Comparison of ENCODE assay signal across 25 cellular contexts in genomic region chr4:140931904-140932303, GRCh38.
DNase-seq lines count a peak whose midpoint lies in the region; ATAC-seq, FAIRE-seq and TF ChIP-seq lines count a peak whose summit lies in the region.
"Had no signal": no experiment of that assay in that cellular context is flagged by ENCODE, and none has a peak within 500 bp of the region (broad histone marks: within the 10 kb centered on the region; RNA-seq: fewer than 3 reads in every experiment).

No MANE protein-coding gene starts in this region.

- H3K4me1 ChIP-seq in A549 (peaks cover 17% of the 10 kb centered on the region; the same call in 2 of the 3 replicates), PC-3 (ENCODE audit: insufficient read depth, low read length) (peaks cover 4% of the 10 kb centered on the region; the same call in 1 of the 2 replicates)
- H3K4me1 ChIP-seq: Peyer's patch had no signal

- TF ChIP-seq CTCF in A549 (IDR thresholded peaks at IDR 0.05): no peak
- TF ChIP-seq CTCF in PC-3 (conservative IDR thresholded peaks at IDR 0.05; ENCODE audit: low read depth, low read length): no peak
- no peak for TF ChIP-seq CTCF in nephron progenitor cell (IDR thresholded peaks at IDR 0.05)
- TF ChIP-seq CTCF in glutamatergic neuron (IDR thresholded peaks at IDR 0.05; ENCODE audit: partially characterized antibody, unreplicated experiment): no peak

- no peak for FAIRE-seq in A549 (lab: Jason Lieb, UNC)
- FAIRE-seq: GM12892, H1, HTR-8/SVneo had no signal

- H3K36me3 Mint-ChIP-seq in nephron progenitor cell (ENCODE audit: low read depth) (no peaks in the 10 kb centered on the region), glutamatergic neuron (ENCODE audit: unreplicated experiment) (no peaks in the 10 kb centered on the region)
- H3K36me3 Mint-ChIP-seq: CD4-positive, alpha-beta memory T cell had no signal

- H3K27ac Mint-ChIP-seq in nephron progenitor cell (peak overlapping the region; percentile 72), glutamatergic neuron (ENCODE audit: unreplicated experiment) (no peak overlapping the region)
- H3K27ac Mint-ChIP-seq: CD4-positive, alpha-beta memory T cell had no signal

- DNase-seq in A549 (ENCODE audit: low read depth in 1 of 2, low spot score in 1 of 2) (no peak), Daoy (ENCODE audit: low read depth) (peak; percentile 15), PC-3 (peak; percentile 16), nephron progenitor cell (no peak), glutamatergic neuron (no peak), occipital lobe (lab: John Stamatoyannopoulos, UW) (no peak), Kasumi-1 (lab: John Stamatoyannopoulos, UW) (no peak)
- DNase-seq: CD4-positive, alpha-beta memory T cell; COR-L47; DMS79 treated with DMSO at 0.1 percent for 48 hours; HCEC 1CT; KG1; NCI-H1092; NCI-H1417 treated with DMSO at 0.1 percent for 48 hours; NCI-H1694 treated with DMSO at 0.1 percent for 48 hours; NCI-H2081; NCI-H2171 treated with DMSO at 0.1 percent for 48 hours; NCI-H345; NCI-H524; NCI-H82; Peyer's patch; SHP77 treated with DMSO at 0.1 percent for 48 hours had no signal

- H4K20me1 ChIP-seq in PC-3 (ENCODE audit: low read length): no peaks in the 10 kb centered on the region

- no peaks in the 10 kb centered on the region for H3K9me3 ChIP-seq in A549
- H3K9me3 ChIP-seq in PC-3 (ENCODE audit: low read length): no peaks in the 10 kb centered on the region
- H3K9me3 ChIP-seq: Peyer's patch had no signal

- H3K27ac ChIP-seq in A549: no peak overlapping the region
- H3K27ac ChIP-seq in PC-3 (ENCODE audit: low read length): no peak overlapping the region
- H3K27ac ChIP-seq: Peyer's patch had no signal

- H3K36me3 ChIP-seq in PC-3 (ENCODE audit: low read depth, low read length): no peaks in the 10 kb centered on the region
- H3K36me3 ChIP-seq: Peyer's patch had no signal

- TF ChIP-seq EP300 in A549 (IDR thresholded peaks at IDR 0.05): no peak

- H3K9me3 Mint-ChIP-seq in nephron progenitor cell (no peaks in the 10 kb centered on the region), glutamatergic neuron (ENCODE audit: unreplicated experiment) (no peaks in the 10 kb centered on the region)
- H3K9me3 Mint-ChIP-seq: CD4-positive, alpha-beta memory T cell had no signal

- intact Hi-C loops in PC-3 (cut with micrococcal nuclease): no loop called here

- H3K4me1 Mint-ChIP-seq in nephron progenitor cell (peaks cover 17% of the 10 kb centered on the region), glutamatergic neuron (ENCODE audit: low read depth, unreplicated experiment) (no peaks in the 10 kb centered on the region)
- H3K4me1 Mint-ChIP-seq: CD4-positive, alpha-beta memory T cell had no signal

- TF ChIP-seq RAD21 in A549 (conservative IDR thresholded peaks at IDR 0.05 in 1 of 2, IDR thresholded peaks at IDR 0.05 in 1 of 2): no peak

- no peaks in the 10 kb centered on the region for H3F3A ChIP-seq in PC-3 (ENCODE audit: low read length, unreplicated experiment)

- no peak overlapping the region for H3K9ac ChIP-seq in PC-3 (ENCODE audit: low read length)

- POLR2A ChIA-PET in A549 (lab: Yijun Ruan, JAX) (no interaction called here), PC-3 (lab: Charles Lee; ENCODE audit: unreplicated experiment) (no interaction called here)

- H3K27me3 Mint-ChIP-seq in nephron progenitor cell (ENCODE audit: low read depth, poor library complexity) (no peaks in the 10 kb centered on the region), glutamatergic neuron (ENCODE audit: unreplicated experiment) (no peaks in the 10 kb centered on the region)

- H3K4me3 ChIP-seq in A549 (no peak overlapping the region), PC-3 (ENCODE audit: low read length) (no peak overlapping the region)
- H3K4me3 ChIP-seq: Peyer's patch had no signal

- no TSS peak for BruUV-seq in PC-3 (replicated peaks; lab: Mats Ljungman, UMichigan)

- no peaks in the 10 kb centered on the region for H3K9me2 ChIP-seq in PC-3 (replicated peaks; ENCODE audit: low read length)

- H3K27me3 ChIP-seq in PC-3 (ENCODE audit: low read length): 0 out of 2 replicates have a peak, but pooled peaks cover 10% of the 10 kb centered on the region
- H3K27me3 ChIP-seq: Peyer's patch had no signal

- no peak overlapping the region for H2AFZ ChIP-seq in PC-3 (ENCODE audit: low read length)

- H3K79me2 ChIP-seq in PC-3 (ENCODE audit: low read length): no peaks in the 10 kb centered on the region

- ATAC-seq in A549 (no peak), PC-3 (peak; percentile 53)

- TF ChIP-seq POLR2A in A549 (IDR thresholded peaks at IDR 0.05; ENCODE audit: low read length): no peak

- no peak overlapping the region for H3K4me3 Mint-ChIP-seq in nephron progenitor cell
- H3K4me3 Mint-ChIP-seq in glutamatergic neuron (ENCODE audit: unreplicated experiment): no peak overlapping the region
- H3K4me3 Mint-ChIP-seq: CD4-positive, alpha-beta memory T cell had no signal

- peak overlapping the region; percentile 58 for H3K4me2 ChIP-seq in A549
- H3K4me2 ChIP-seq in PC-3 (ENCODE audit: low read length): peak overlapping the region; percentile 20; the same call in 1 of the 2 replicates

- 55% methylated on average over 2 of the region's 2 CpGs for WGBS in A549 (ENCODE audit: missing lambda C conversion rate)

- CTCF ChIA-PET in A549 (lab: Yijun Ruan, JAX) (no interaction called here), PC-3 (lab: Charles Lee) (no interaction called here)

TF ChIP-seq in A549, 52 proteins besides CTCF, POLR2A, EP300 and RAD21:
- no peak for TF ChIP-seq NR3C1 (IDR thresholded peaks at IDR 0.05)
- TF ChIP-seq JUN (IDR thresholded peaks at IDR 0.05): no peak
- no peak for TF ChIP-seq HDAC2 (IDR thresholded peaks at IDR 0.05)
- TF ChIP-seq ZFP36 (IDR thresholded peaks at IDR 0.05; ENCODE audit: borderline replicate concordance, partially characterized antibody): no peak
- no peak for TF ChIP-seq FOSL2 (IDR thresholded peaks at IDR 0.05)
- TF ChIP-seq FOSL2 (CRISPR knock-in tag; IDR thresholded peaks at IDR 0.05): no peak
- TF ChIP-seq FOXS1 (CRISPR knock-in tag; IDR thresholded peaks at IDR 0.05): no peak
- no peak for TF ChIP-seq PHF8 (IDR thresholded peaks at IDR 0.05; ENCODE audit: borderline replicate concordance, low read depth)
- no peak for TF ChIP-seq CEBPB (IDR thresholded peaks at IDR 0.05)
- TF ChIP-seq ZNF302 (CRISPR knock-in tag; IDR thresholded peaks at IDR 0.05): no peak
- TF ChIP-seq ATOH8 (CRISPR knock-in tag; IDR thresholded peaks at IDR 0.05; ENCODE audit: low read depth): no peak
- TF ChIP-seq MYC (IDR thresholded peaks at IDR 0.05; ENCODE audit: borderline replicate concordance, low read length): no peak
- no peak for TF ChIP-seq RFX5 (IDR thresholded peaks at IDR 0.05)

Comparison
In these comparisons a context has a peak if more than half of its experiments do, and no peak if none do; other contexts are left out.
1. DNase-seq: peak in Daoy (single experiment) and PC-3 (single experiment); none in A549 (0 of 2), nephron progenitor cell (single experiment), glutamatergic neuron (single experiment), occipital lobe (single experiment) and Kasumi-1 (0 of 2).